21 cellular contexts compared by ENCODE assay signal in the genomic region with DNA sequence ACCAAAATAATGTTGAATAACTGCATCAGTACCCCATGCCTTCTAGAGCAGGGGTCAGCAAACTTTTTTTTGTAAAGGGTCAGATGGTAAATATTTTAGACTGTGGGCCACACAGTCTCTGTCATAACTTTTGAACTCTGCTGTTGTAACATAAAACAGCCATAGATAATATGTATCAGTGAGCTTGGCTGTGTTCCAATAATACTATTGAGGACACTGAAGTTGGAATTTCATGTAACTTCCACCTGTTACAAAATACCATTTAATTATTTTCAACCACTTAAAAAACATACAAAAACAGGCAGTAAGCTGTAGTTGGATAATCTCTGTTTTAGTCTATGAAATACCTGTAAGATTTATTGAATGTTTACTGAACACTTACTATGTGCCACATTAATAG. TPM values are rescaled to one million over a fixed set of nuclear protein-coding genes. Genes with fewer than 3 reads are reported as not detected.
DNase-seq lines count a peak whose midpoint lies in the region; ATAC-seq and TF ChIP-seq lines count a peak whose summit lies in the region.
"Had no signal": no experiment of that assay in that cellular context is flagged by ENCODE, and none has a peak within 500 bp of the region (broad histone marks: within the 10 kb centered on the region; RNA-seq: fewer than 3 reads in every experiment).

No MANE protein-coding gene starts in this region.

- no peak overlapping the region for H3K9ac ChIP-seq in smooth muscle cell (ENCODE audit: low read depth)
- H3K9ac ChIP-seq: BLaER1 treated with 17β-estradiol and CSF1 and Interleukin-3, amounts not matched to agents 10 nM and 100 nM; GM23248 had no signal

- no peak overlapping the region for H2AFZ ChIP-seq in smooth muscle cell (ENCODE audit: low read depth)
- H2AFZ ChIP-seq: GM23248 had no signal

- ATAC-seq in foreskin keratinocyte: no peak
- no peak for ATAC-seq in effector memory CD8-positive, alpha-beta T cell (replicated peaks)
- ATAC-seq: CD8-positive, alpha-beta T cell; GM12878 had no signal

- CTCF ChIA-PET in HEK293 (lab: Yijun Ruan, JAX): interaction anchor here (0.5 to 2.1 kb wide), 4 partner anchors 29 to 405 kb away, joined by 3 to 5 read pairs (median 3); partner anchors contain the start of gene CCDC83

- H3K4me1 ChIP-seq in HEK293 (ENCODE audit: control insufficient read depth, insufficient read depth, low read length) (no peaks in the 10 kb centered on the region), SJCRH30 (peaks cover 25% of the 10 kb centered on the region), smooth muscle cell (ENCODE audit: low read depth) (no peaks in the 10 kb centered on the region), foreskin keratinocyte (no peaks in the 10 kb centered on the region)
- H3K4me1 ChIP-seq: SJSA1 had no signal

- no peak overlapping the region for H3K4me3 Mint-ChIP-seq in effector memory CD8-positive, alpha-beta T cell
- H3K4me3 Mint-ChIP-seq: CD8-positive, alpha-beta T cell had no signal

- no peaks in the 10 kb centered on the region for H3F3A ChIP-seq in smooth muscle cell (ENCODE audit: low read depth)

- H3K27ac Mint-ChIP-seq in effector memory CD8-positive, alpha-beta T cell: peak overlapping the region in 1 of 2 donors; percentile 39
- H3K27ac Mint-ChIP-seq: CD8-positive, alpha-beta T cell had no signal

- peaks cover 98% of the 10 kb centered on the region for H4K20me1 ChIP-seq in smooth muscle cell (ENCODE audit: low read depth)

- no peaks in the 10 kb centered on the region for H3K27me3 Mint-ChIP-seq in effector memory CD8-positive, alpha-beta T cell

- peaks cover 89% of the 10 kb centered on the region for H3K36me3 Mint-ChIP-seq in effector memory CD8-positive, alpha-beta T cell (ENCODE audit: insufficient read depth)

- TF ChIP-seq CTCF in HEK293 (tag by site-specific recombination; IDR thresholded peaks at IDR 0.05): no peak
- TF ChIP-seq CTCF in smooth muscle cell (IDR thresholded peaks at IDR 0.05; ENCODE audit: borderline replicate concordance, insufficient read depth, poor library complexity, severe bottlenecking): no peak
- TF ChIP-seq CTCF in foreskin keratinocyte (conservative IDR thresholded peaks at IDR 0.05): no peak

- H3K79me2 ChIP-seq in smooth muscle cell (ENCODE audit: low read depth): peaks cover 81% of the 10 kb centered on the region

- no peak overlapping the region for H3K4me2 ChIP-seq in smooth muscle cell
- H3K4me2 ChIP-seq: BLaER1 treated with 17β-estradiol and CSF1 and Interleukin-3, amounts not matched to agents 10 nM and 100 nM had no signal

- H3K27ac ChIP-seq in HEK293 (ENCODE audit: extremely low read depth, low read depth, low read length) (no peak overlapping the region), SJCRH30 (peak overlapping the region; percentile 61), smooth muscle cell (ENCODE audit: low read depth) (peak overlapping the region; percentile 20), foreskin keratinocyte (no peak overlapping the region)
- H3K27ac ChIP-seq: BLaER1 treated with 17β-estradiol and CSF1 and Interleukin-3, amounts not matched to agents 10 nM and 100 nM; GM23248; SJSA1 had no signal

- no peak for TF ChIP-seq POLR2A in erythroblast (IDR thresholded peaks at IDR 0.05; ENCODE audit: low read length)

- H3K4me3 ChIP-seq in HEK293 (ENCODE audit: low read depth, low read length) (no peak overlapping the region), SJCRH30 (no peak overlapping the region), smooth muscle cell (no peak overlapping the region)
- H3K4me3 ChIP-seq: BLaER1 treated with 17β-estradiol and CSF1 and Interleukin-3, amounts not matched to agents 10 nM and 100 nM; GM12878; GM23248; SJSA1 had no signal

- H3K4me1 Mint-ChIP-seq in effector memory CD8-positive, alpha-beta T cell (ENCODE audit: low read depth in 2 of 2): peaks cover 17 to 23% of the 10 kb centered on the region in 2 donors

- H3K27me3 ChIP-seq in SJCRH30 (no peaks in the 10 kb centered on the region), smooth muscle cell (ENCODE audit: low read depth) (no peaks in the 10 kb centered on the region), foreskin keratinocyte (no peaks in the 10 kb centered on the region)
- H3K27me3 ChIP-seq: BLaER1 treated with 17β-estradiol and CSF1 and Interleukin-3, amounts not matched to agents 10 nM and 100 nM; SJSA1 had no signal

- DNase-seq in SJCRH30 (peak in 1 of 2 experiments; percentile 72), erythroblast (lab: John Stamatoyannopoulos, UW) (peak; percentile 30 to 55), smooth muscle cell (lab: John Stamatoyannopoulos, UW; ENCODE audit: unreplicated experiment) (no peak), foreskin keratinocyte (no peak)
- DNase-seq in activated CD4-positive, alpha-beta T cell treated with anti-CD3 and anti-CD28 coated beads, Interleukin-2, amount 50 U/mL, for 48 hours: no peak
- DNase-seq in effector memory CD8-positive, alpha-beta T cell: no peak
- DNase-seq: Calu3; CD8-positive, alpha-beta T cell; GF-D8; GM23248; HCEC 1CT; KBM-7; NCI-H1105; NCI-H1694; NCI-H2081 treated with DMSO at 0.1 percent for 48 hours; NCI-H2227 treated with DMSO at 0.1 percent for 48 hours; NCI-H524 had no signal

- no peaks in the 10 kb centered on the region for H3K9me3 ChIP-seq in HEK293 (ENCODE audit: control insufficient read depth, insufficient read depth, low read depth, low read length)
- no peaks in the 10 kb centered on the region for H3K9me3 ChIP-seq in SJCRH30 (replicated peaks)
- no peaks in the 10 kb centered on the region for H3K9me3 ChIP-seq in smooth muscle cell (replicated peaks; ENCODE audit: low read depth)
- H3K9me3 ChIP-seq: BLaER1 treated with 17β-estradiol and CSF1 and Interleukin-3, amounts not matched to agents 10 nM and 100 nM; SJSA1 had no signal

- H3K36me3 ChIP-seq in HEK293 (ENCODE audit: control insufficient read depth in 2 of 2, insufficient read depth in 1 of 2, low read length in 2 of 2): peaks cover 0 to 27% of the 10 kb centered on the region in 2 experiments; a peak in 2 of 3 replicates
- H3K36me3 ChIP-seq in SJCRH30: peaks cover 57% of the 10 kb centered on the region
- peaks cover 27% of the 10 kb centered on the region for H3K36me3 ChIP-seq in smooth muscle cell (ENCODE audit: low read depth)

- POLR2A ChIA-PET in HEK293 (lab: Yijun Ruan, JAX): interaction anchor here (0.8 kb wide), 1 partner anchor 55 kb away, joined by 3 read pairs; the partner anchor contains the start of gene PICALM

- H3K9me3 Mint-ChIP-seq in effector memory CD8-positive, alpha-beta T cell: no peaks in the 10 kb centered on the region
- H3K9me3 Mint-ChIP-seq: CD8-positive, alpha-beta T cell had no signal

TF ChIP-seq in HEK293, 187 proteins besides CTCF, POLR2A, EP300 and RAD21:
- TF ChIP-seq MZF1 (tag by site-specific recombination; IDR thresholded peaks at IDR 0.05; ENCODE audit: borderline replicate concordance) (no peak), ZNF664 (tag by site-specific recombination; IDR thresholded peaks at IDR 0.05) (peak; percentile 71)

RNA-seq across cellular contexts. Expression of gene PICALM, which starts 55.2 kb away (rescaled TPM):
- 221 and 242 TPM in 2 replicates for total RNA-seq in SJCRH30 (2014; rRNA removed; shearing (Covaris generic))
- total RNA-seq in smooth muscle cell: 420 and 421 TPM in 2 replicates
- polyA plus RNA-seq in smooth muscle cell: 72.9 and 75.4 TPM in 2 replicates
- 193 and 213 TPM in 2 replicates for total RNA-seq in foreskin keratinocyte
- 60.7 and 63.3 TPM in 2 replicates for polyA plus RNA-seq in foreskin keratinocyte

Comparison
In these comparisons a context has a peak if more than half of its experiments do, and no peak if none do; other contexts are left out.
1. H3K27ac ChIP-seq: peak in SJCRH30 (single experiment) and smooth muscle cell (single experiment); none in HEK293 (single experiment) and foreskin keratinocyte (single experiment).
2. DNase-seq: peak in erythroblast (2 of 2); none in smooth muscle cell (single experiment), foreskin keratinocyte (0 of 2), activated CD4-positive, alpha-beta T cell treated with anti-CD3 and anti-CD28 coated beads, Interleukin-2, amount 50 U/mL, for 48 hours (0 of 2) and effector memory CD8-positive, alpha-beta T cell (0 of 3).